Comparison of ENCODE assay signal across 27 cellular contexts in genomic region chr4:65521666-65522065, GRCh38.
"Had no signal": no experiment of that assay in that cellular context is flagged by ENCODE, and none has a peak within 500 bp of the region (broad histone marks: within the 10 kb centered on the region; RNA-seq: fewer than 3 reads in every experiment).

No MANE protein-coding gene starts in this region.

- H3K27ac ChIP-seq: ascending aorta, body of pancreas, KMS-11, Peyer's patch, RWPE1, SJSA1 had no signal

- H3K9me3 ChIP-seq: ascending aorta, body of pancreas, Peyer's patch, SJSA1 had no signal

- H3K4me1 ChIP-seq: ascending aorta, body of pancreas, Peyer's patch, SJSA1 had no signal

- ATAC-seq: activated CD8-positive, alpha-beta memory T cell treated with anti-CD3 and anti-CD28 coated beads, Interleukin-2, amount 10 ng/mL, durations not matched to agents 7 days and 5 days; activated naive CD4-positive, alpha-beta T cell treated with anti-CD3 and anti-CD28 coated beads, Interleukin-2, amount 50 U/mL, for 72 hours; activated naive CD8-positive, alpha-beta T cell treated with anti-CD3 and anti-CD28 coated beads, Interleukin-2, amount 50 U/mL, for 24 hours; body of pancreas; T-helper 17 cell; WTC11 had no signal

- H3K27me3 ChIP-seq: ascending aorta, body of pancreas, MG63, Peyer's patch, SJSA1 had no signal

- H3K4me2 ChIP-seq: KMS-11 had no signal

- H3K4me3 ChIP-seq: ascending aorta, body of pancreas, MG63, Peyer's patch, SJSA1 had no signal

- H3K36me3 ChIP-seq: ascending aorta, Peyer's patch, SJSA1 had no signal

- DNase-seq: activated CD4-positive, alpha-beta T cell treated with anti-CD3 and anti-CD28 coated beads for 48 hours; activated CD4-positive, alpha-beta T cell treated with anti-CD3 and anti-CD28 coated beads, Interleukin-2, amount 50 U/mL, for 48 hours; activated CD4-positive, CD25-positive, alpha-beta regulatory T cell treated with anti-CD3 and anti-CD28 coated beads, Interleukin-2, amount 50 U/mL, for 72 hours; activated CD8-positive, alpha-beta memory T cell treated with anti-CD3 and anti-CD28 coated beads, Interleukin-2, amount 10 ng/mL, durations not matched to agents 7 days and 5 days; activated effector memory CD4-positive, alpha-beta T cell treated with anti-CD3 and anti-CD28 coated beads, Interleukin-2, amount 50 U/mL, for 16 hours; activated naive CD4-positive, alpha-beta T cell treated with Interleukin-2 at 50 U/mL for 16 hours; activated naive CD8-positive, alpha-beta T cell treated with anti-CD3 and anti-CD28 coated beads, Interleukin-2, amount 50 U/mL, for 24 hours; activated T-cell treated with anti-CD3 and anti-CD28 coated beads, Interleukin-2, amount 50 U/mL, for 24 hours; amniotic stem cell; body of pancreas; MG63; MV-4-11; NCI-H1092 treated with DMSO at 0.1 percent for 48 hours; NCI-H1417 treated with DMSO at 0.1 percent for 48 hours; NCI-H1694 treated with DMSO at 0.1 percent for 48 hours; NCI-H2081; NCI-H524; Peyer's patch; Right ventricle myocardium superior; T-helper 17 cell; T-helper 9 cell had no signal

- H3K9ac ChIP-seq: KMS-11 had no signal
